29 cellular contexts compared by ENCODE assay signal in genomic region chr12:50157259-50157658, GRCh38. TPM values are rescaled to one million over a fixed set of nuclear protein-coding genes. Genes with fewer than 3 reads are reported as not detected.
DNase-seq lines count a peak whose midpoint lies in the region; ATAC-seq and TF ChIP-seq lines count a peak whose summit lies in the region.
"Had no signal": no experiment of that assay in that cellular context is flagged by ENCODE, and none has a peak within 500 bp of the region (broad histone marks: within the 10 kb centered on the region; RNA-seq: fewer than 3 reads in every experiment).

No MANE protein-coding gene starts in this region.

- H3K27ac Mint-ChIP-seq in natural killer cell (peak overlapping the region; percentile 6 to 47), type B pancreatic cell (peak overlapping the region; percentile 14)
- no peak overlapping the region for H3K27ac Mint-ChIP-seq in natural killer cell treated with Interleukin-12 subunit alpha and Interleukin-12 subunit beta and Interleukin-15 and Interleukin-18, amount 100 ng/mL, for 72 hours
- peak overlapping the region; percentile 16 for H3K27ac Mint-ChIP-seq in T-helper 2 cell treated with Interferon-gamma antibody and Interleukin-4, amounts not matched to agents 5 μg/mL and 100 μg/mL, for 36 hours
- H3K27ac Mint-ChIP-seq: activated B cell treated with CpG ODN at 0.5 μM for 24 hours; activated CD8-positive, alpha-beta T cell treated with anti-CD3 and anti-CD28 coated beads, Interleukin-2, amount 10 ng/mL, durations not matched to agents 7 days and 5 days; activated naive CD4-positive, alpha-beta T cell treated with anti-CD3 and anti-CD28 coated beads, Interleukin-2, amount 50 U/mL, for 72 hours had no signal

- H3K36me3 Mint-ChIP-seq in natural killer cell (no peaks in the 10 kb centered on the region), type B pancreatic cell (peaks cover 13% of the 10 kb centered on the region)
- peaks cover 9% of the 10 kb centered on the region for H3K36me3 Mint-ChIP-seq in natural killer cell treated with Interleukin-12 subunit alpha and Interleukin-12 subunit beta and Interleukin-15 and Interleukin-18, amount 100 ng/mL, for 72 hours
- H3K36me3 Mint-ChIP-seq in T-helper 2 cell treated with Interferon-gamma antibody and Interleukin-4, amounts not matched to agents 5 μg/mL and 100 μg/mL, for 36 hours (ENCODE audit: low read depth) = peaks cover 21% of the 10 kb centered on the region
- H3K36me3 Mint-ChIP-seq: activated naive CD4-positive, alpha-beta T cell treated with anti-CD3 and anti-CD28 coated beads, Interleukin-2, amount 50 U/mL, for 72 hours had no signal

- H3K4me1 Mint-ChIP-seq in natural killer cell = peaks cover 10 to 15% of the 10 kb centered on the region in 2 donors
- peaks cover 13 to 17% of the 10 kb centered on the region in 2 donors for H3K4me1 Mint-ChIP-seq in natural killer cell treated with Interleukin-12 subunit alpha and Interleukin-12 subunit beta and Interleukin-15 and Interleukin-18, amount 100 ng/mL, for 72 hours (ENCODE audit: low read depth in 2 of 2)
- peaks cover 24% of the 10 kb centered on the region for H3K4me1 Mint-ChIP-seq in T-helper 2 cell treated with Interferon-gamma antibody and Interleukin-4, amounts not matched to agents 5 μg/mL and 100 μg/mL, for 36 hours (ENCODE audit: low read depth)
- H3K4me1 Mint-ChIP-seq in type B pancreatic cell (ENCODE audit: unreplicated experiment) = peaks cover 5% of the 10 kb centered on the region

- H3K4me3 Mint-ChIP-seq in natural killer cell (no peak overlapping the region), type B pancreatic cell (no peak overlapping the region)
- H3K4me3 Mint-ChIP-seq in natural killer cell treated with Interleukin-12 subunit alpha and Interleukin-12 subunit beta and Interleukin-15 and Interleukin-18, amount 100 ng/mL, for 72 hours = no peak overlapping the region
- H3K4me3 Mint-ChIP-seq in T-helper 2 cell treated with Interferon-gamma antibody and Interleukin-4, amounts not matched to agents 5 μg/mL and 100 μg/mL, for 36 hours = no peak overlapping the region
- H3K4me3 Mint-ChIP-seq: activated B cell treated with CpG ODN at 0.5 μM for 24 hours; activated CD8-positive, alpha-beta T cell treated with anti-CD3 and anti-CD28 coated beads, Interleukin-2, amount 10 ng/mL, durations not matched to agents 7 days and 5 days; CD14-positive monocyte had no signal

- H3K9me3 Mint-ChIP-seq in natural killer cell (no peaks in the 10 kb centered on the region), type B pancreatic cell (no peaks in the 10 kb centered on the region)
- no peaks in the 10 kb centered on the region for H3K9me3 Mint-ChIP-seq in natural killer cell treated with Interleukin-12 subunit alpha and Interleukin-12 subunit beta and Interleukin-15 and Interleukin-18, amount 100 ng/mL, for 72 hours
- no peaks in the 10 kb centered on the region for H3K9me3 Mint-ChIP-seq in T-helper 2 cell treated with Interferon-gamma antibody and Interleukin-4, amounts not matched to agents 5 μg/mL and 100 μg/mL, for 36 hours
- H3K9me3 Mint-ChIP-seq: activated B cell treated with CpG ODN at 0.5 μM for 24 hours; activated naive CD4-positive, alpha-beta T cell treated with anti-CD3 and anti-CD28 coated beads, Interleukin-2, amount 50 U/mL, for 72 hours had no signal

- H3K27me3 Mint-ChIP-seq in natural killer cell (ENCODE audit: low read depth in 2 of 2) (no peaks in the 10 kb centered on the region), type B pancreatic cell (no peaks in the 10 kb centered on the region)
- H3K27me3 Mint-ChIP-seq in natural killer cell treated with Interleukin-12 subunit alpha and Interleukin-12 subunit beta and Interleukin-15 and Interleukin-18, amount 100 ng/mL, for 72 hours = no peaks in the 10 kb centered on the region
- H3K27me3 Mint-ChIP-seq in T-helper 2 cell treated with Interferon-gamma antibody and Interleukin-4, amounts not matched to agents 5 μg/mL and 100 μg/mL, for 36 hours (ENCODE audit: low read depth) = no peaks in the 10 kb centered on the region
- H3K27me3 Mint-ChIP-seq: activated B cell treated with CpG ODN at 0.5 μM for 24 hours had no signal

- no peak for ATAC-seq in natural killer cell
- ATAC-seq in natural killer cell treated with Interleukin-12 subunit alpha and Interleukin-12 subunit beta and Interleukin-15 and Interleukin-18, amount 100 ng/mL, for 72 hours = no peak
- no peak for ATAC-seq in HG03457 (IDR thresholded peaks at IDR 0.05; ENCODE audit: unreplicated experiment)
- ATAC-seq: activated CD8-positive, alpha-beta T cell treated with anti-CD3 and anti-CD28 coated beads, Interleukin-2, amount 10 ng/mL, durations not matched to agents 7 days and 5 days; body of pancreas; esophagus mucosa; foreskin keratinocyte; heart right ventricle; left colon; right cardiac atrium; Right ventricle myocardium inferior had no signal

- no peak for DNase-seq in natural killer cell
- no peak for DNase-seq in natural killer cell treated with Interleukin-12 subunit alpha and Interleukin-12 subunit beta and Interleukin-15 and Interleukin-18, amount 100 ng/mL, for 72 hours (ENCODE audit: low spot score)
- DNase-seq in T-helper 2 cell treated with Interferon-gamma antibody and Interleukin-4, amounts not matched to agents 5 μg/mL and 100 μg/mL, for 36 hours (ENCODE audit: low spot score) = no peak
- DNase-seq in iris pigment epithelial cell (ENCODE audit: low read depth) = peak; percentile 25
- no peak for DNase-seq in type B pancreatic cell (ENCODE audit: extremely low spot score, unreplicated experiment)
- DNase-seq in GOT3 (lab: John Stamatoyannopoulos, UW) = no peak
- no peak for DNase-seq in NAMALWA (ENCODE audit: low spot score)
- DNase-seq: activated B cell treated with CpG ODN at 0.5 μM for 24 hours; activated CD8-positive, alpha-beta T cell treated with anti-CD3 and anti-CD28 coated beads, Interleukin-2, amount 10 ng/mL, durations not matched to agents 7 days and 5 days; body of pancreas; DMS 273 treated with DMSO at 0.1 percent for 48 hours; effector CD8-positive, alpha-beta T cell; foreskin keratinocyte; heart right ventricle; KG1; left colon; mesenchymal stem cell; NCI-H1436 treated with DMSO at 0.1 percent for 48 hours; NCI-H446 treated with DMSO at 0.1 percent for 48 hours; right cardiac atrium; stimulated activated CD4-positive, alpha-beta T cell treated with anti-CD3 and anti-CD28 coated beads, Interleukin-12 subunit alpha, Interleukin-12 subunit beta, amount 100 ng/mL, for 4 hours; stimulated activated CD4-positive, alpha-beta T cell treated with anti-CD3 and anti-CD28 coated beads, Interleukin-4, amount 100 ng/mL, for 4 hours; stomach; tibial artery had no signal

- intact Hi-C loops in natural killer cell (cut with micrococcal nuclease) = no loop called here

- TF ChIP-seq CTCF in natural killer cell (IDR thresholded peaks at IDR 0.05) = no peak
- TF ChIP-seq CTCF in type B pancreatic cell (conservative IDR thresholded peaks at IDR 0.05) = no peak

RNA-seq across cellular contexts. Expression of gene CERS5, which starts 9.9 kb away (rescaled TPM):
- 10 to 100 TPM; 69.9 to 81.2 (median 75.8) TPM for total RNA-seq in natural killer cell
- total RNA-seq in natural killer cell treated with Interleukin-12 subunit alpha and Interleukin-12 subunit beta and Interleukin-15 and Interleukin-18, amount 100 ng/mL, for 72 hours = 100 to 1,000 TPM in 1 of 2 donors, 10 to 100 TPM in 1; 72.1 to 115 TPM
- 32.5 and 59.7 TPM in 2 replicates for total RNA-seq in type B pancreatic cell (ENCODE audit: low replicate concordance)

RNA-seq across cellular contexts. Expression of gene COX14, which starts 45.2 kb away (rescaled TPM):
- total RNA-seq in natural killer cell = 10 to 100 TPM; 32.8 to 42.6 (median 36.7) TPM
- total RNA-seq in natural killer cell treated with Interleukin-12 subunit alpha and Interleukin-12 subunit beta and Interleukin-15 and Interleukin-18, amount 100 ng/mL, for 72 hours = 10 to 100 TPM; 39.9 to 51.2 TPM
- 42.6 and 55.2 TPM in 2 replicates for total RNA-seq in type B pancreatic cell (ENCODE audit: low replicate concordance)

RNA-seq across cellular contexts. Expression of gene GPD1, which starts 53.5 kb away (rescaled TPM):
- total RNA-seq in natural killer cell (under 1 TPM in 1 of 3 donors, not detected in 2; 0.65 TPM), type B pancreatic cell (ENCODE audit: low replicate concordance) (9.0 and 12.5 TPM in 2 replicates)
- under 1 TPM; 0.36 TPM for total RNA-seq in natural killer cell treated with Interleukin-12 subunit alpha and Interleukin-12 subunit beta and Interleukin-15 and Interleukin-18, amount 100 ng/mL, for 72 hours

Comparison
In these comparisons a context has a peak if more than half of its experiments do, and no peak if none do; other contexts are left out.
1. H3K27ac Mint-ChIP-seq: peak in natural killer cell (2 of 2), T-helper 2 cell treated with Interferon-gamma antibody and Interleukin-4, amounts not matched to agents 5 μg/mL and 100 μg/mL, for 36 hours (single experiment) and type B pancreatic cell (single experiment); none in natural killer cell treated with Interleukin-12 subunit alpha and Interleukin-12 subunit beta and Interleukin-15 and Interleukin-18, amount 100 ng/mL, for 72 hours (0 of 2).